ENCODE assay signal across 22 cellular contexts in the genomic region with DNA sequence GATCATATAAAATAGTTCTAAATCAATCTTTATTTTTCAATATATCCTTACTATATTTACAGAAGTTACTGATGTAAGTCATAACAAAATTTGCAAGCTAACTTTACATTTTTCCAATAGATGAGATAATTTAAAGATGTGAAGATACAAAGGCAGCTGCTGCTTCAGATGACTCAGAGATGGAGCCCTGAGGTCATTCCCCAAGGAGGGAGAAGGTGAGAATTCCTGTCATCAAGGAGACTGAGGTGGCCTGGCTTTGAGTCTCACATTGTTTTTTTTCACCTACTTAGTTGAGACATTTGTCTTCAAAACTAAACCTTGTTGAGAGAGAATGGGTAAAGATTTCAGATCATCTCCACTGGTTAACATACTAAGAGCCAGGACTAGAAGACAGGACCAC. TPM values are rescaled to one million over a fixed set of nuclear protein-coding genes. Genes with fewer than 3 reads are reported as not detected.
DNase-seq lines count a peak whose midpoint lies in the region; ATAC-seq and TF ChIP-seq lines count a peak whose summit lies in the region.
"Had no signal": no experiment of that assay in that cellular context is flagged by ENCODE, and none has a peak within 500 bp of the region (broad histone marks: within the 10 kb centered on the region; RNA-seq: fewer than 3 reads in every experiment).

No MANE protein-coding gene starts in this region.

- no peak overlapping the region for H2AK5ac ChIP-seq in mesendoderm (ENCODE audit: low read length)

- no peaks in the 10 kb centered on the region for H3K36me3 Mint-ChIP-seq in CD4-positive, alpha-beta T cell (ENCODE audit: low read depth)
- H3K36me3 Mint-ChIP-seq: CD14-positive monocyte; CD8-positive, alpha-beta T cell; IgD-negative memory B cell had no signal

- no peak for ATAC-seq in CD4-positive, alpha-beta T cell (ENCODE audit: poor library complexity)
- ATAC-seq in left lobe of liver: no peak
- ATAC-seq: CD8-positive, alpha-beta T cell; GM12878; HepG2 had no signal

- no peak overlapping the region for H3K27ac ChIP-seq in mesendoderm (ENCODE audit: low read depth, low read length)
- no peak overlapping the region for H3K27ac ChIP-seq in CD4-positive, alpha-beta T cell (ENCODE audit: low read depth, low read length)
- H3K27ac ChIP-seq: BLaER1 had no signal

- H3K79me1 ChIP-seq in mesendoderm (ENCODE audit: low read length): no peaks in the 10 kb centered on the region

- H2BK15ac ChIP-seq in mesendoderm (replicated peaks; ENCODE audit: low read depth): no peak overlapping the region

- H4K8ac ChIP-seq in mesendoderm (ENCODE audit: low read depth, low read length): no peak overlapping the region

- intact Hi-C loops in CD4-positive, alpha-beta T cell (cut with DNase I, micrococcal nuclease): no loop called here

- POLR2A ChIA-PET in CD4-positive, alpha-beta T cell (lab: Charles Lee): no interaction called here

- no peak overlapping the region for H3K4me3 ChIP-seq in fibroblast of mammary gland (ENCODE audit: control insufficient read depth, low read depth, low read length)
- H3K4me3 ChIP-seq in mesendoderm (ENCODE audit: low read length): no peak overlapping the region
- H3K4me3 ChIP-seq: BLaER1, GM12878 had no signal

- no peak for TF ChIP-seq CTCF in fibroblast of mammary gland (conservative IDR thresholded peaks at IDR 0.05; ENCODE audit: control insufficient read depth, insufficient read depth, low read depth, low read length)
- TF ChIP-seq CTCF in CD4-positive, alpha-beta T cell (IDR thresholded peaks at IDR 0.05): no peak

- H3K9ac ChIP-seq in mesendoderm (ENCODE audit: low read length): no peak overlapping the region
- H3K9ac ChIP-seq: BLaER1 had no signal

- no peak overlapping the region for H3K56ac ChIP-seq in mesendoderm (ENCODE audit: low read length)

- no peaks in the 10 kb centered on the region for H3K27me3 ChIP-seq in mesendoderm (ENCODE audit: insufficient read depth, low read length, poor library complexity)
- H3K27me3 ChIP-seq in CD4-positive, alpha-beta T cell (ENCODE audit: control insufficient read depth, insufficient read depth, low read length): no peaks in the 10 kb centered on the region
- H3K27me3 ChIP-seq: BLaER1 had no signal

- H2BK120ac ChIP-seq in mesendoderm (ENCODE audit: low read depth, low read length): no peak overlapping the region

- H3K79me2 ChIP-seq in mesendoderm (ENCODE audit: control insufficient read depth, insufficient read depth, low read length): no peaks in the 10 kb centered on the region

- H3K27me3 Mint-ChIP-seq in CD4-positive, alpha-beta T cell: no peaks in the 10 kb centered on the region
- H3K27me3 Mint-ChIP-seq: IgD-negative memory B cell had no signal

- H3K4me3 Mint-ChIP-seq in CD4-positive, alpha-beta T cell: no peak overlapping the region
- H3K4me3 Mint-ChIP-seq: CD14-positive monocyte; CD8-positive, alpha-beta T cell; H9; IgD-negative memory B cell had no signal

- no peak overlapping the region for H3K4me2 ChIP-seq in mesendoderm (ENCODE audit: low read length)
- H3K4me2 ChIP-seq: BLaER1 had no signal

- no peak overlapping the region for H3K23ac ChIP-seq in mesendoderm (ENCODE audit: low read length)

- no peak overlapping the region for H3K27ac Mint-ChIP-seq in CD4-positive, alpha-beta T cell
- H3K27ac Mint-ChIP-seq: CD8-positive, alpha-beta T cell; H9; IgD-negative memory B cell had no signal

- no peaks in the 10 kb centered on the region for H3K4me1 Mint-ChIP-seq in CD4-positive, alpha-beta T cell (ENCODE audit: low read depth)
- H3K4me1 Mint-ChIP-seq: IgD-negative memory B cell had no signal

- DNase-seq in ELF-1 (ENCODE audit: low read depth, low spot score) (peak; percentile 14), M059J (ENCODE audit: low read depth) (peak; percentile 32), fibroblast of mammary gland (ENCODE audit: low read depth) (peak; percentile 18), mesendoderm (peak; percentile 94), DMS114 treated with DMSO at 0.1 percent for 48 hours (lab: John Stamatoyannopoulos, UW; ENCODE audit: unreplicated experiment) (no peak), left lobe of liver (ENCODE audit: low spot score) (no peak), DMS153 treated with DMSO at 0.1 percent for 48 hours (lab: John Stamatoyannopoulos, UW; ENCODE audit: unreplicated experiment) (no peak)
- DNase-seq in CD4-positive, alpha-beta T cell: no peak
- DNase-seq: 8988T; Calu3; CD8-positive, alpha-beta T cell; H9; KBM-7 had no signal

- CTCF ChIA-PET in CD4-positive, alpha-beta T cell (lab: Charles Lee): no interaction called here

- H3K9me3 ChIP-seq in CD4-positive, alpha-beta T cell (ENCODE audit: control insufficient read depth, low read length): peaks cover 2% of the 10 kb centered on the region

- H3K9me3 Mint-ChIP-seq in CD4-positive, alpha-beta T cell: no peaks in the 10 kb centered on the region
- H3K9me3 Mint-ChIP-seq: CD8-positive, alpha-beta T cell had no signal

- no peak overlapping the region for H2BK5ac ChIP-seq in mesendoderm (ENCODE audit: low read length)

- H3K4ac ChIP-seq in mesendoderm (ENCODE audit: low read depth, low read length): no peak overlapping the region

- H3K18ac ChIP-seq in mesendoderm (ENCODE audit: low read length): no peak overlapping the region

- peaks cover 6% of the 10 kb centered on the region for H3K4me1 ChIP-seq in mesendoderm (ENCODE audit: control insufficient read depth, low read depth, low read length)
- H3K4me1 ChIP-seq: BLaER1 had no signal

- no peak overlapping the region for H4K5ac ChIP-seq in mesendoderm (ENCODE audit: low read length)

- H3K36me3 ChIP-seq in mesendoderm (ENCODE audit: control insufficient read depth, insufficient read depth, low read length): no peaks in the 10 kb centered on the region
- H3K36me3 ChIP-seq: BLaER1 had no signal

RNA-seq across cellular contexts. Expression of gene SAMD7, which starts 3.9 kb away (rescaled TPM):
- total RNA-seq in M059J (2014; rRNA removed; shearing (Covaris generic)): not detected in 2 replicates
- polyA plus RNA-seq in mesendoderm (2013, experiment 1 of 2): not detected
- polyA plus RNA-seq in mesendoderm (2013, experiment 2 of 2): not detected
- total RNA-seq in CD4-positive, alpha-beta T cell: not detected
- total RNA-seq in left lobe of liver: not detected
- total RNA-seq: A673; Calu3; CD8-positive, alpha-beta T cell; G401; H1; H9; HepG2 had no signal
- polyA plus RNA-seq: AG04450, CD14-positive monocyte, H1, HepG2, IgD-negative memory B cell had no signal

RNA-seq across cellular contexts. Expression of gene LRRC31, which starts 37.7 kb away (rescaled TPM):
- not detected in 2 replicates for total RNA-seq in M059J (2014; rRNA removed; shearing (Covaris generic))
- polyA plus RNA-seq in mesendoderm (2013, experiment 1 of 2): 0.01 TPM
- polyA plus RNA-seq in mesendoderm (2013, experiment 2 of 2): not detected
- total RNA-seq in CD4-positive, alpha-beta T cell: not detected
- 1.7 TPM for total RNA-seq in left lobe of liver
- total RNA-seq: A673; CD8-positive, alpha-beta T cell; G401; GM12878; H1; H9; HepG2 had no signal
- polyA plus RNA-seq: AG04450, CD14-positive monocyte, H1, HepG2, IgD-negative memory B cell had no signal

RNA-seq across cellular contexts. Expression of gene SEC62, which starts 59.1 kb away (rescaled TPM):
- 33.0 and 33.9 TPM in 2 replicates for total RNA-seq in M059J (2014; rRNA removed; shearing (Covaris generic))
- polyA plus RNA-seq in mesendoderm (2013, experiment 1 of 2): 214 TPM
- polyA plus RNA-seq in mesendoderm (2013, experiment 2 of 2): 216 TPM
- 100 to 1,000 TPM; 113 to 117 TPM for total RNA-seq in CD4-positive, alpha-beta T cell
- total RNA-seq in left lobe of liver: 103 TPM

Comparison
In these comparisons a context has a peak if more than half of its experiments do, and no peak if none do; other contexts are left out.
1. DNase-seq: peak in ELF-1 (single experiment), M059J (single experiment), fibroblast of mammary gland (single experiment) and mesendoderm (single experiment); none in CD4-positive, alpha-beta T cell (0 of 10), DMS114 treated with DMSO at 0.1 percent for 48 hours (single experiment), left lobe of liver (single experiment) and DMS153 treated with DMSO at 0.1 percent for 48 hours (single experiment).